Comparison of ENCODE assay signal across 8 cellular contexts in genomic region chr11:108734956-108735559, GRCh38.
DNase-seq lines count a peak whose midpoint lies in the region; ATAC-seq, FAIRE-seq and TF ChIP-seq lines count a peak whose summit lies in the region.

No MANE protein-coding gene starts in this region.

- no peak overlapping the region for H3K27ac Mint-ChIP-seq in CD14-positive monocyte
- no peak overlapping the region for H3K27ac Mint-ChIP-seq in T-helper 17 cell

- no peaks in the 10 kb centered on the region for H4K20me1 ChIP-seq in keratinocyte (ENCODE audit: control insufficient read depth, extremely low read depth, insufficient read depth, low read length)

- peaks cover 18% of the 10 kb centered on the region for H3K4me1 Mint-ChIP-seq in CD14-positive monocyte
- H3K4me1 Mint-ChIP-seq in T-helper 17 cell: peaks cover 28% of the 10 kb centered on the region

- peaks cover 0 to 6% (median 0%) of the 10 kb centered on the region in 7 donors for H3K9me3 Mint-ChIP-seq in CD14-positive monocyte

- no peak for DNase-seq in CD14-positive monocyte (ENCODE audit: low spot score)
- DNase-seq in T-helper 17 cell: no peak
- no peak for DNase-seq in keratinocyte (ENCODE audit: low read depth, low spot score)
- DNase-seq in NCI-H510A treated with DMSO at 0.1 percent for 48 hours (lab: John Stamatoyannopoulos, UW): no peak
- DNase-seq in D341Med (ENCODE audit: low spot score): no peak

- peak; percentile 69 for TF ChIP-seq CTCF in CD14-positive monocyte (IDR thresholded peaks at IDR 0.05)
- TF ChIP-seq CTCF in keratinocyte (optimal IDR thresholded peaks at IDR 0.05 in 1 of 3, IDR thresholded peaks at IDR 0.05 in 1 of 3, conservative IDR thresholded peaks at IDR 0.05 in 1 of 3; ENCODE audit: extremely low read depth in 1 of 3, insufficient read depth in 2 of 3, low read length in 3 of 3): peak; percentile 18 to 64 (median 53)

- FAIRE-seq in keratinocyte (lab: Jason Lieb, UNC): peak; percentile 67

- peaks cover 18% of the 10 kb centered on the region for H3K4me1 ChIP-seq in keratinocyte (ENCODE audit: control insufficient read depth, extremely low read depth, insufficient read depth, low read length)

- intact Hi-C loops in CD14-positive monocyte (cut with micrococcal nuclease): no loop called here

- dilution Hi-C loops in keratinocyte (cut with MboI; ENCODE audit: extremely low pct_ligation_motif_present, low sequenced_read_pairs): no loop called here

- H3K9me1 ChIP-seq in keratinocyte (ENCODE audit: control insufficient read depth, extremely low read depth, insufficient read depth, low read length): no peaks in the 10 kb centered on the region

- ATAC-seq in GM19395 (IDR thresholded peaks at IDR 0.05; ENCODE audit: unreplicated experiment): peak; percentile 27
- peak; percentile 44 for ATAC-seq in T-helper 17 cell
- ATAC-seq in GM19455 (IDR thresholded peaks at IDR 0.05; ENCODE audit: unreplicated experiment): no peak
- ATAC-seq in HG02870 (IDR thresholded peaks at IDR 0.05; ENCODE audit: unreplicated experiment): no peak

- H3K9ac ChIP-seq in keratinocyte (ENCODE audit: control insufficient read depth, extremely low read depth, insufficient read depth, low read length): no peak overlapping the region

- no peaks in the 10 kb centered on the region for H3K27me3 Mint-ChIP-seq in CD14-positive monocyte (ENCODE audit: low read depth in 3 of 3)
- H3K27me3 Mint-ChIP-seq in T-helper 17 cell: no peaks in the 10 kb centered on the region

- no peak overlapping the region for H3K4me3 Mint-ChIP-seq in CD14-positive monocyte
- peak overlapping the region; percentile 37 for H3K4me3 Mint-ChIP-seq in T-helper 17 cell

- H3K36me3 Mint-ChIP-seq in CD14-positive monocyte: peaks cover 8 to 10% of the 10 kb centered on the region in 2 donors
- H3K36me3 Mint-ChIP-seq in T-helper 17 cell (ENCODE audit: low read depth): peaks cover 11% of the 10 kb centered on the region

- H3K27ac ChIP-seq in keratinocyte (ENCODE audit: control insufficient read depth, insufficient read depth, low read length): no peak overlapping the region

- H3K36me3 ChIP-seq in keratinocyte (ENCODE audit: control insufficient read depth in 2 of 2, extremely low read depth in 1 of 2, insufficient read depth in 2 of 2, low read length in 2 of 2): peaks cover 0 to 1% of the 10 kb centered on the region in 2 experiments

- H3K79me2 ChIP-seq in keratinocyte (ENCODE audit: control insufficient read depth, insufficient read depth, low read length): peaks cover 24% of the 10 kb centered on the region

- H3K4me3 ChIP-seq in keratinocyte (ENCODE audit: control insufficient read depth in 2 of 3, extremely low read depth in 1 of 3, insufficient read depth in 2 of 3, low read depth in 1 of 3, low read length in 3 of 3): no peak overlapping the region

- H3K4me2 ChIP-seq in keratinocyte (ENCODE audit: control insufficient read depth, extremely low read depth, insufficient read depth, low read depth, low read length): no peak overlapping the region

- H3K27me3 ChIP-seq in keratinocyte (ENCODE audit: control insufficient read depth, extremely low read depth, insufficient read depth, low read length): no peaks in the 10 kb centered on the region

- no peaks in the 10 kb centered on the region for H3K9me3 ChIP-seq in T-helper 17 cell (ENCODE audit: control insufficient read depth, low read length, poor library complexity, severe bottlenecking)
- no peaks in the 10 kb centered on the region for H3K9me3 ChIP-seq in keratinocyte (ENCODE audit: control insufficient read depth, low read depth, low read length)

- no peak overlapping the region for H2AFZ ChIP-seq in keratinocyte (ENCODE audit: control insufficient read depth, low read length)

Comparison
In these comparisons a context has a peak if more than half of its experiments do, and no peak if none do; other contexts are left out.
1. ATAC-seq: peak in GM19395 (single experiment) and T-helper 17 cell (single experiment); none in GM19455 (single experiment) and HG02870 (single experiment).